In genomic region chr14:51677738-51678137, GRCh38 we compare ENCODE assay signal across 17 cellular contexts. TPM values are rescaled to one million over a fixed set of nuclear protein-coding genes. Genes with fewer than 3 reads are reported as not detected.
DNase-seq lines count a peak whose midpoint lies in the region; ATAC-seq and TF ChIP-seq lines count a peak whose summit lies in the region.
"Had no signal": no experiment of that assay in that cellular context is flagged by ENCODE, and none has a peak within 500 bp of the region (broad histone marks: within the 10 kb centered on the region; RNA-seq: fewer than 3 reads in every experiment).

No MANE protein-coding gene starts in this region.

- H3F3A ChIP-seq in SK-N-SH (replicated peaks; ENCODE audit: insufficient read depth): peaks cover 65% of the 10 kb centered on the region
- peaks cover 53% of the 10 kb centered on the region for H3F3A ChIP-seq in smooth muscle cell (ENCODE audit: low read depth)

- CTCF ChIA-PET in activated naive CD4-positive, alpha-beta T cell treated with anti-CD3 and anti-CD28 coated beads for 36 hours (lab: Charles Lee): interaction anchor here (0.7 to 1.3 kb wide), 2 partner anchors 25 to 597 kb away, joined by 4 read pairs; no protein-coding TSS in a partner anchor
- CTCF ChIA-PET in activated naive CD4-positive, alpha-beta T cell treated with anti-CD3 and anti-CD28 coated beads, Interleukin-2, amount 10 ng/mL, durations not matched to agents 7 days and 5 days (lab: Charles Lee): no interaction called here
- CTCF ChIA-PET in SK-N-SH (lab: Yijun Ruan, JAX): interaction anchor here (1.1 to 2.0 kb wide), 2 partner anchors 25 to 103 kb away, joined by 3 to 9 read pairs; no protein-coding TSS in a partner anchor

- H2AFZ ChIP-seq in SK-N-SH (ENCODE audit: low read depth) (no peak overlapping the region), smooth muscle cell (ENCODE audit: low read depth) (no peak overlapping the region)

- H3K27me3 Mint-ChIP-seq in activated naive CD4-positive, alpha-beta T cell treated with anti-CD3 and anti-CD28 coated beads for 36 hours (ENCODE audit: low read depth): peaks cover 8% of the 10 kb centered on the region
- H3K27me3 Mint-ChIP-seq in activated naive CD4-positive, alpha-beta T cell treated with anti-CD3 and anti-CD28 coated beads, Interleukin-2, amount 10 ng/mL, durations not matched to agents 7 days and 5 days: peaks cover 10% of the 10 kb centered on the region
- H3K27me3 Mint-ChIP-seq in activated T-helper 2 cell treated with anti-CD3 and anti-CD28 coated beads, Interferon-gamma antibody, Interleukin-2, Interleukin-4, amounts not matched to agents 10 μg/mL and 5 μg/mL and 100 μg/mL, durations not matched to agents 14 hours and 24 hours and 36 hours (ENCODE audit: low read depth): peaks cover 1% of the 10 kb centered on the region
- H3K27me3 Mint-ChIP-seq: activated naive CD8-positive, alpha-beta T cell had no signal

- TF ChIP-seq EP300 in SK-N-SH (IDR thresholded peaks at IDR 0.05; ENCODE audit: borderline replicate concordance in 1 of 2, low read depth in 1 of 2, low read length in 1 of 2): no peak
- no peak for TF ChIP-seq EP300 in gastroesophageal sphincter (IDR thresholded peaks at IDR 0.05)

- ATAC-seq in gastroesophageal sphincter: no peak
- ATAC-seq: stimulated activated effector memory CD8-positive, alpha-beta T cell treated with anti-CD3 and anti-CD28 coated beads, Interleukin-12 subunit alpha, Interleukin-12 subunit beta, amount 100 ng/mL, for 72 hours had no signal

- H3K4me1 Mint-ChIP-seq in activated naive CD4-positive, alpha-beta T cell treated with anti-CD3 and anti-CD28 coated beads for 36 hours (ENCODE audit: low read depth): peaks cover 21% of the 10 kb centered on the region
- H3K4me1 Mint-ChIP-seq in activated naive CD4-positive, alpha-beta T cell treated with anti-CD3 and anti-CD28 coated beads, Interleukin-2, amount 10 ng/mL, durations not matched to agents 7 days and 5 days: peaks cover 6% of the 10 kb centered on the region
- H3K4me1 Mint-ChIP-seq in activated T-helper 2 cell treated with anti-CD3 and anti-CD28 coated beads, Interferon-gamma antibody, Interleukin-2, Interleukin-4, amounts not matched to agents 10 μg/mL and 5 μg/mL and 100 μg/mL, durations not matched to agents 14 hours and 24 hours and 36 hours (ENCODE audit: low read depth): peaks cover 13% of the 10 kb centered on the region

- no peaks in the 10 kb centered on the region for H3K9me3 ChIP-seq in SK-N-SH
- H3K9me3 ChIP-seq in gastroesophageal sphincter: no peaks in the 10 kb centered on the region
- H3K9me3 ChIP-seq in smooth muscle cell (replicated peaks; ENCODE audit: low read depth): no peaks in the 10 kb centered on the region
- H3K9me3 ChIP-seq: transverse colon had no signal

- H3K27ac Mint-ChIP-seq in activated naive CD4-positive, alpha-beta T cell treated with anti-CD3 and anti-CD28 coated beads for 36 hours: no peak overlapping the region
- no peak overlapping the region for H3K27ac Mint-ChIP-seq in activated naive CD4-positive, alpha-beta T cell treated with anti-CD3 and anti-CD28 coated beads, Interleukin-2, amount 10 ng/mL, durations not matched to agents 7 days and 5 days
- no peak overlapping the region for H3K27ac Mint-ChIP-seq in activated T-helper 2 cell treated with anti-CD3 and anti-CD28 coated beads, Interferon-gamma antibody, Interleukin-2, Interleukin-4, amounts not matched to agents 10 μg/mL and 5 μg/mL and 100 μg/mL, durations not matched to agents 14 hours and 24 hours and 36 hours
- H3K27ac Mint-ChIP-seq: activated naive CD8-positive, alpha-beta T cell; stimulated activated effector memory CD8-positive, alpha-beta T cell treated with anti-CD3 and anti-CD28 coated beads, Interleukin-12 subunit alpha, Interleukin-12 subunit beta, amount 100 ng/mL, for 72 hours had no signal

- intact Hi-C loops in activated naive CD4-positive, alpha-beta T cell treated with anti-CD3 and anti-CD28 coated beads for 36 hours (cut with micrococcal nuclease): loop anchor here (2.0 to 5.0 kb wide), 3 partner anchors 67 to 379 kb away; partner anchors contain the start of gene GNG2
- intact Hi-C loops in activated T-helper 2 cell treated with anti-CD3 and anti-CD28 coated beads, Interferon-gamma antibody, Interleukin-2, Interleukin-4, amounts not matched to agents 10 μg/mL and 5 μg/mL and 100 μg/mL, durations not matched to agents 14 hours and 24 hours and 36 hours (cut with micrococcal nuclease): loop anchor here (2.0 kb wide), 1 partner anchor 25 kb away; no protein-coding TSS in a partner anchor

- H3K9me2 ChIP-seq in SK-N-SH: no peaks in the 10 kb centered on the region

- H3K27ac ChIP-seq in SK-N-SH (ENCODE audit: low read depth in 2 of 2, low read length in 1 of 2) (peak overlapping the region; percentile 63 to 65), gastroesophageal sphincter (peak overlapping the region in 3 of 4 donors; percentile 12 to 36 (median 33)), smooth muscle cell (ENCODE audit: low read depth) (peak overlapping the region; percentile 83)

- no peak overlapping the region for H3K4me3 Mint-ChIP-seq in activated naive CD4-positive, alpha-beta T cell treated with anti-CD3 and anti-CD28 coated beads for 36 hours
- H3K4me3 Mint-ChIP-seq in activated naive CD4-positive, alpha-beta T cell treated with anti-CD3 and anti-CD28 coated beads, Interleukin-2, amount 10 ng/mL, durations not matched to agents 7 days and 5 days: no peak overlapping the region
- H3K4me3 Mint-ChIP-seq in activated T-helper 2 cell treated with anti-CD3 and anti-CD28 coated beads, Interferon-gamma antibody, Interleukin-2, Interleukin-4, amounts not matched to agents 10 μg/mL and 5 μg/mL and 100 μg/mL, durations not matched to agents 14 hours and 24 hours and 36 hours (ENCODE audit: low read depth): no peak overlapping the region
- H3K4me3 Mint-ChIP-seq: activated naive CD8-positive, alpha-beta T cell; stimulated activated effector memory CD8-positive, alpha-beta T cell treated with anti-CD3 and anti-CD28 coated beads, Interleukin-12 subunit alpha, Interleukin-12 subunit beta, amount 100 ng/mL, for 72 hours had no signal

- H4K20me1 ChIP-seq in SK-N-SH (ENCODE audit: insufficient read depth): peaks cover 100% of the 10 kb centered on the region
- H4K20me1 ChIP-seq in smooth muscle cell (ENCODE audit: low read depth): peaks cover 100% of the 10 kb centered on the region

- peaks cover 1% of the 10 kb centered on the region for H3K9me3 Mint-ChIP-seq in activated naive CD4-positive, alpha-beta T cell treated with anti-CD3 and anti-CD28 coated beads for 36 hours
- no peaks in the 10 kb centered on the region for H3K9me3 Mint-ChIP-seq in activated naive CD4-positive, alpha-beta T cell treated with anti-CD3 and anti-CD28 coated beads, Interleukin-2, amount 10 ng/mL, durations not matched to agents 7 days and 5 days
- H3K9me3 Mint-ChIP-seq in activated T-helper 2 cell treated with anti-CD3 and anti-CD28 coated beads, Interferon-gamma antibody, Interleukin-2, Interleukin-4, amounts not matched to agents 10 μg/mL and 5 μg/mL and 100 μg/mL, durations not matched to agents 14 hours and 24 hours and 36 hours: no peaks in the 10 kb centered on the region
- H3K9me3 Mint-ChIP-seq: stimulated activated effector memory CD8-positive, alpha-beta T cell treated with anti-CD3 and anti-CD28 coated beads, Interleukin-12 subunit alpha, Interleukin-12 subunit beta, amount 100 ng/mL, for 72 hours had no signal

- 94% methylated on average over 2 of the region's 2 CpGs for WGBS in SK-N-SH (ENCODE audit: low lambda C conversion rate)
- WGBS in gastroesophageal sphincter (ENCODE audit: low coverage in 1 of 2), 2 donors: 74 to 89% methylated on average over 1 to 2 of the region's 2 CpGs
- 93% methylated on average over 2 of the region's 2 CpGs for WGBS in smooth muscle cell (ENCODE audit: low lambda C conversion rate)

- H3K36me3 ChIP-seq in SK-N-SH (replicated peaks in 1 of 2; ENCODE audit: control insufficient read depth in 1 of 2, insufficient read depth in 2 of 2, low read length in 1 of 2) (peaks cover 10 to 68% of the 10 kb centered on the region in 2 experiments), gastroesophageal sphincter (no peaks in the 10 kb centered on the region), smooth muscle cell (ENCODE audit: low read depth) (peaks cover 6% of the 10 kb centered on the region)
- H3K36me3 ChIP-seq: transverse colon had no signal

- peak; percentile 32 for DNase-seq in activated naive CD4-positive, alpha-beta T cell treated with anti-CD3 and anti-CD28 coated beads for 36 hours
- no peak for DNase-seq in activated naive CD4-positive, alpha-beta T cell treated with anti-CD3 and anti-CD28 coated beads, Interleukin-2, amount 10 ng/mL, durations not matched to agents 7 days and 5 days
- no peak for DNase-seq in SK-N-SH
- no peak for DNase-seq in smooth muscle cell (lab: John Stamatoyannopoulos, UW; ENCODE audit: unreplicated experiment)
- no peak for DNase-seq in NCI-H1417 treated with DMSO at 0.1 percent for 48 hours (lab: John Stamatoyannopoulos, UW)
- DNase-seq in GM13976 (ENCODE audit: low spot score): no peak
- DNase-seq in activated T-helper 2 cell treated with anti-CD3 and anti-CD28 coated beads, Interferon-gamma antibody, Interleukin-2, Interleukin-4, amounts not matched to agents 10 μg/mL and 5 μg/mL and 100 μg/mL, durations not matched to agents 14 hours and 24 hours and 36 hours (ENCODE audit: low spot score): no peak
- DNase-seq: DMS153, erythroblast, Kasumi-1, left ventricle myocardium superior, NCI-H1105, NCI-H82, transverse colon had no signal

- no peak for TF ChIP-seq POLR2A in gastroesophageal sphincter (IDR thresholded peaks at IDR 0.05)

- in situ Hi-C loops in GM13976 (cut with MboI; ENCODE audit: low sequenced_read_pairs, unreplicated experiment): no loop called here

- H3K9ac ChIP-seq in SK-N-SH: no peak overlapping the region
- H3K9ac ChIP-seq in smooth muscle cell (ENCODE audit: low read depth): peak overlapping the region; percentile 2

- TF ChIP-seq RAD21 in SK-N-SH (IDR thresholded peaks at IDR 0.05; ENCODE audit: low read length): no peak

- no peak for TF ChIP-seq CTCF in SK-N-SH (IDR thresholded peaks at IDR 0.05)
- TF ChIP-seq CTCF in gastroesophageal sphincter (IDR thresholded peaks at IDR 0.05): no peak
- no peak for TF ChIP-seq CTCF in smooth muscle cell (IDR thresholded peaks at IDR 0.05; ENCODE audit: borderline replicate concordance, insufficient read depth, poor library complexity, severe bottlenecking)
- TF ChIP-seq CTCF in GM13976 (IDR thresholded peaks at IDR 0.05; ENCODE audit: borderline replicate concordance, control extremely low read depth, extremely low read depth, insufficient read depth, missing control alignments): no peak

- H3K4me3 ChIP-seq in SK-N-SH (ENCODE audit: low read depth in 2 of 2, low read length in 1 of 2) (peak overlapping the region in 1 of 2 experiments; percentile 13; a peak in 1 of 4 replicates), gastroesophageal sphincter (no peak overlapping the region), smooth muscle cell (no peak overlapping the region)
- H3K4me3 ChIP-seq: transverse colon had no signal

- H3K79me2 ChIP-seq in SK-N-SH (ENCODE audit: insufficient read depth): peaks cover 100% of the 10 kb centered on the region
- H3K79me2 ChIP-seq in smooth muscle cell (ENCODE audit: low read depth): peaks cover 100% of the 10 kb centered on the region

- no peaks in the 10 kb centered on the region for H3K36me3 Mint-ChIP-seq in activated naive CD4-positive, alpha-beta T cell treated with anti-CD3 and anti-CD28 coated beads for 36 hours (ENCODE audit: low read depth)
- no peaks in the 10 kb centered on the region for H3K36me3 Mint-ChIP-seq in activated naive CD4-positive, alpha-beta T cell treated with anti-CD3 and anti-CD28 coated beads, Interleukin-2, amount 10 ng/mL, durations not matched to agents 7 days and 5 days
- H3K36me3 Mint-ChIP-seq in activated T-helper 2 cell treated with anti-CD3 and anti-CD28 coated beads, Interferon-gamma antibody, Interleukin-2, Interleukin-4, amounts not matched to agents 10 μg/mL and 5 μg/mL and 100 μg/mL, durations not matched to agents 14 hours and 24 hours and 36 hours (ENCODE audit: low read depth): no peaks in the 10 kb centered on the region
- H3K36me3 Mint-ChIP-seq: activated naive CD8-positive, alpha-beta T cell; stimulated activated effector memory CD8-positive, alpha-beta T cell treated with anti-CD3 and anti-CD28 coated beads, Interleukin-12 subunit alpha, Interleukin-12 subunit beta, amount 100 ng/mL, for 72 hours had no signal

- H3K27me3 ChIP-seq in SK-N-SH (ENCODE audit: insufficient read depth): no peaks in the 10 kb centered on the region
- H3K27me3 ChIP-seq in gastroesophageal sphincter: no peaks in the 10 kb centered on the region
- no peaks in the 10 kb centered on the region for H3K27me3 ChIP-seq in smooth muscle cell (ENCODE audit: low read depth)
- H3K27me3 ChIP-seq: transverse colon had no signal

- H3K4me2 ChIP-seq in SK-N-SH (peak overlapping the region; percentile 33), smooth muscle cell (peak overlapping the region; percentile 60)

- H3K4me1 ChIP-seq in SK-N-SH (ENCODE audit: control insufficient read depth in 1 of 2, insufficient read depth in 2 of 2, low read depth in 1 of 2, low read length in 1 of 2) (peaks cover 43 to 72% of the 10 kb centered on the region in 2 experiments), gastroesophageal sphincter (peaks cover 9 to 87% (median 12%) of the 10 kb centered on the region in 3 donors), smooth muscle cell (ENCODE audit: low read depth) (peaks cover 74% of the 10 kb centered on the region)

- POLR2A ChIA-PET in SK-N-SH (lab: Yijun Ruan, JAX): no interaction called here

RNA-seq across cellular contexts. Expression of gene FRMD6, which starts 26.0 kb away (rescaled TPM):
- 1 to 10 TPM; 3.0 to 3.2 TPM for total RNA-seq in activated naive CD4-positive, alpha-beta T cell treated with anti-CD3 and anti-CD28 coated beads for 36 hours
- polyA plus RNA-seq in SK-N-SH (2012; rRNA removed): 147 and 169 TPM in 2 replicates
- polyA plus RNA-seq in SK-N-SH (2012; cell fraction: cytosol; rRNA removed): 125 and 136 TPM in 2 replicates
- 171 and 281 TPM in 2 replicates for polyA plus RNA-seq in SK-N-SH (2012; cell fraction: nucleus; rRNA removed)
- 10 to 100 TPM; 42.5 to 68.6 (median 53.9) TPM for total RNA-seq in gastroesophageal sphincter
- 564 and 578 TPM in 2 replicates for total RNA-seq in smooth muscle cell
- 197 and 254 TPM in 2 replicates for polyA plus RNA-seq in smooth muscle cell
- 11.6 and 17.8 TPM in 2 replicates for total RNA-seq in activated T-helper 2 cell treated with anti-CD3 and anti-CD28 coated beads, Interferon-gamma antibody, Interleukin-2, Interleukin-4, amounts not matched to agents 10 μg/mL and 5 μg/mL and 100 μg/mL, durations not matched to agents 14 hours and 24 hours and 36 hours

Comparison
In these comparisons a context has a peak if more than half of its experiments do, and no peak if none do; other contexts are left out.
1. H3K27ac ChIP-seq: peak in every context shown above with its lines; median percentile 83 in smooth muscle cell; 64 in SK-N-SH; 33 in gastroesophageal sphincter.